In genomic region chr7:35760082-35760770, GRCh38 we compare ENCODE assay signal across 12 cellular contexts.
"Had no signal": no experiment of that assay in that cellular context is flagged by ENCODE, and none has a peak within 500 bp of the region (broad histone marks: within the 10 kb centered on the region; RNA-seq: fewer than 3 reads in every experiment).

No MANE protein-coding gene starts in this region.

- H3K36me3 ChIP-seq: esophagus muscularis mucosa, gastrocnemius medialis, vagina had no signal

- H3K4me1 Mint-ChIP-seq: activated CD4-positive, alpha-beta T cell treated with anti-CD3 and anti-CD28 coated beads, Interleukin-2, amount 10 ng/mL, durations not matched to agents 24 days and 14 days; activated T-helper 17 cell treated with anti-CD3 and anti-CD28 coated beads, Interleukin-2, amount 50 U/mL, for 72 hours had no signal

- H3K27me3 Mint-ChIP-seq: activated T-helper 17 cell treated with anti-CD3 and anti-CD28 coated beads, Interleukin-2, amount 50 U/mL, for 72 hours; natural killer cell treated with Interleukin-12 subunit alpha and Interleukin-12 subunit beta and Interleukin-15 and Interleukin-18, amount 100 ng/mL, for 72 hours had no signal

- H3K9me3 Mint-ChIP-seq: activated CD4-positive, alpha-beta T cell treated with anti-CD3 and anti-CD28 coated beads, Interleukin-2, amount 10 ng/mL, durations not matched to agents 24 days and 14 days; activated naive CD4-positive, alpha-beta T cell treated with anti-CD3 and anti-CD28 coated beads for 36 hours; activated T-helper 17 cell treated with anti-CD3 and anti-CD28 coated beads, Interleukin-2, amount 50 U/mL, for 72 hours; natural killer cell treated with Interleukin-12 subunit alpha and Interleukin-12 subunit beta and Interleukin-15 and Interleukin-18, amount 100 ng/mL, for 72 hours had no signal

- H3K27ac Mint-ChIP-seq: activated CD4-positive, alpha-beta T cell treated with anti-CD3 and anti-CD28 coated beads, Interleukin-2, amount 10 ng/mL, durations not matched to agents 24 days and 14 days; activated naive CD4-positive, alpha-beta T cell treated with anti-CD3 and anti-CD28 coated beads for 36 hours; activated T-helper 17 cell treated with anti-CD3 and anti-CD28 coated beads, Interleukin-2, amount 50 U/mL, for 72 hours; natural killer cell treated with Interleukin-12 subunit alpha and Interleukin-12 subunit beta and Interleukin-15 and Interleukin-18, amount 100 ng/mL, for 72 hours had no signal

- FAIRE-seq: keratinocyte had no signal

- H3K4me3 Mint-ChIP-seq: activated CD4-positive, alpha-beta T cell treated with anti-CD3 and anti-CD28 coated beads, Interleukin-2, amount 10 ng/mL, durations not matched to agents 24 days and 14 days; activated naive CD4-positive, alpha-beta T cell treated with anti-CD3 and anti-CD28 coated beads for 36 hours; activated T-helper 17 cell treated with anti-CD3 and anti-CD28 coated beads, Interleukin-2, amount 50 U/mL, for 72 hours; natural killer cell treated with Interleukin-12 subunit alpha and Interleukin-12 subunit beta and Interleukin-15 and Interleukin-18, amount 100 ng/mL, for 72 hours had no signal

- H3K36me3 Mint-ChIP-seq: natural killer cell treated with Interleukin-12 subunit alpha and Interleukin-12 subunit beta and Interleukin-15 and Interleukin-18, amount 100 ng/mL, for 72 hours had no signal

- H3K9me3 ChIP-seq: esophagus muscularis mucosa, gastrocnemius medialis, vagina had no signal

- H3K27me3 ChIP-seq: esophagus muscularis mucosa, gastrocnemius medialis, vagina had no signal

- DNase-seq: activated CD4-positive, alpha-beta T cell treated with anti-CD3 and anti-CD28 coated beads, Interleukin-2, amount 10 ng/mL, durations not matched to agents 24 days and 14 days; activated naive CD4-positive, alpha-beta T cell treated with anti-CD3 and anti-CD28 coated beads for 36 hours; activated T-cell treated with anti-CD3 and anti-CD28 coated beads for 4 hours; gastrocnemius medialis; stimulated activated CD4-positive, alpha-beta T cell treated with anti-CD3 and anti-CD28 coated beads, Interleukin-2, amount 100 ng/mL, for 48 hours; stimulated activated CD8-positive, alpha-beta memory T cell treated with anti-CD3 and anti-CD28 coated beads, Interleukin-4, amount 100 ng/mL, for 48 hours; stimulated activated naive CD8-positive, alpha-beta T cell treated with anti-CD3 and anti-CD28 coated beads, Interleukin-15, Interleukin-2, amounts not matched to agents 100 U/mL and 50 U/mL, for 24 hours had no signal

- H3K4me3 ChIP-seq: esophagus muscularis mucosa, gastrocnemius medialis, vagina had no signal

- H3K27ac ChIP-seq: esophagus muscularis mucosa, gastrocnemius medialis, vagina had no signal
